Comparison of ENCODE assay signal across 11 cellular contexts in the genomic region with DNA sequence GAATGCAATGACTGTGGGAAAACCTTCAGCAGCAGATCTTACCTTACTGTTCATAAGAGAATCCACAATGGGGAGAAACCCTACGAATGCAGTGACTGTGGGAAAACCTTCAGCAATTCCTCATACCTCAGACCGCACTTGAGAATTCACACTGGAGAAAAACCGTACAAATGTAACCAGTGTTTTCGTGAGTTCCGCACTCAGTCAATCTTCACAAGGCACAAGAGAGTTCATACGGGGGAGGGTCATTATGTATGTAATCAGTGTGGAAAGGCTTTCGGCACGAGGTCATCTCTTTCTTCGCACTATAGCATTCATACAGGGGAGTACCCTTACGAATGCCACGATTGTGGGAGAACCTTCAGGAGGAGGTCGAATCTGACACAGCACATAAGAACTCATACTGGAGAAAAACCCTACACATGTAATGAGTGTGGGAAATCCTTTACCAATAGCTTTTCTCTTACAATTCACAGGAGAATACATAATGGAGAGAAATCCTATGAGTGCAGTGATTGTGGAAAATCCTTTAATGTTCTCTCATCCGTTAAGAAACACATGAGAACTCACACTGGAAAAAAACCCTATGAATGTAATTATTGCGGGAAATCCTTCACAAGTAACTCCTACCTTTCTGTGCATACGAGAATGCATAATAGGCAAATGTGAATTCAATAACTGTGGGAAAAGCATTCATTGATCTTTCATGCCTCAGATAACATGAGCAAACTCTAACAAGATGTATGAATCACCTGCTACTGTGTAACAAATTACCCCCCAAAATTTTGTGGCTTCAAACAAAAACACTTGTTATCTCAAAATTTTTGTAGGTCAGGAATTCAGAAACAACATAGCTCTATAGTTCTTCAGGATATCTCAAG. TPM values are rescaled to one million over a fixed set of nuclear protein-coding genes. Genes with fewer than 3 reads are reported as not detected.
DNase-seq lines count a peak whose midpoint lies in the region; ATAC-seq and TF ChIP-seq lines count a peak whose summit lies in the region.
"Had no signal": no experiment of that assay in that cellular context is flagged by ENCODE, and none has a peak within 500 bp of the region (broad histone marks: within the 10 kb centered on the region; RNA-seq: fewer than 3 reads in every experiment).

No MANE protein-coding gene starts in this region.

- peaks cover 64% of the 10 kb centered on the region for H3K36me3 ChIP-seq in CD8-positive, alpha-beta memory T cell (ENCODE audit: insufficient read depth, low read length)
- H3K36me3 ChIP-seq in iPS-20b (ENCODE audit: insufficient read depth, low read depth, low read length) = peaks cover 83% of the 10 kb centered on the region

- peaks cover 75% of the 10 kb centered on the region for H3K9me3 ChIP-seq in CD8-positive, alpha-beta memory T cell (ENCODE audit: low read length)
- H3K9me3 ChIP-seq in iPS-20b (ENCODE audit: insufficient read depth, low read depth, low read length) = peaks cover 96% of the 10 kb centered on the region

- H3K4me1 ChIP-seq in CD8-positive, alpha-beta memory T cell (ENCODE audit: insufficient read depth, low read length) = no peaks in the 10 kb centered on the region
- H3K4me1 ChIP-seq in iPS-20b (ENCODE audit: insufficient read depth, low read length) = no peaks in the 10 kb centered on the region

- peaks cover 22 to 95% (median 88%) of the 10 kb centered on the region in 5 donors for H3K9me3 Mint-ChIP-seq in CD8-positive, alpha-beta memory T cell
- peaks cover 96% of the 10 kb centered on the region for H3K9me3 Mint-ChIP-seq in HFFc6
- H3K9me3 Mint-ChIP-seq in activated CD4-positive, alpha-beta memory T cell treated with anti-CD3 and anti-CD28 coated beads, Interleukin-2, amount 10 ng/mL, durations not matched to agents 7 days and 5 days = peaks cover 60% of the 10 kb centered on the region

- POLR2A ChIA-PET in CD8-positive, alpha-beta memory T cell (lab: Charles Lee) = interaction anchor here (0.7 to 1.2 kb wide), 3 partner anchors 13 to 1460 kb away, joined by 3 read pairs; partner anchors contain the start of genes SAFB and ZNF557
- POLR2A ChIA-PET in activated CD4-positive, alpha-beta memory T cell treated with anti-CD3 and anti-CD28 coated beads, Interleukin-2, amount 10 ng/mL, durations not matched to agents 7 days and 5 days (lab: Charles Lee) = interaction anchor here (1.2 kb wide), 1 partner anchor 14 kb away, joined by 3 read pairs; the partner anchor contains the start of gene ZNF557

- DNase-seq in CD8-positive, alpha-beta memory T cell = no peak
- DNase-seq in HFFc6 = peak; percentile 4
- DNase-seq in activated CD4-positive, alpha-beta memory T cell treated with anti-CD3 and anti-CD28 coated beads, Interleukin-2, amount 10 ng/mL, durations not matched to agents 7 days and 5 days = no peak
- no peak for DNase-seq in SKM-1 (lab: John Stamatoyannopoulos, UW; ENCODE audit: unreplicated experiment)
- no peak for DNase-seq in NOMO-1 (lab: John Stamatoyannopoulos, UW; ENCODE audit: unreplicated experiment in 2 of 2)
- DNase-seq in COLO668 (lab: John Stamatoyannopoulos, UW; ENCODE audit: unreplicated experiment) = no peak
- DNase-seq: hippocampal formation; stimulated activated CD4-positive, alpha-beta T cell treated with anti-CD3 and anti-CD28 coated beads, Interleukin-1b, Interleukin-23, amount 100 ng/mL, for 48 hours had no signal

- peak overlapping the region in 2 of 8 donors; percentile 8 to 72 for H3K27ac Mint-ChIP-seq in CD8-positive, alpha-beta memory T cell
- no peak overlapping the region; the same call in 1 of the 2 replicates for H3K27ac Mint-ChIP-seq in HFFc6
- H3K27ac Mint-ChIP-seq in activated CD4-positive, alpha-beta memory T cell treated with anti-CD3 and anti-CD28 coated beads, Interleukin-2, amount 10 ng/mL, durations not matched to agents 7 days and 5 days = peak overlapping the region; percentile 40

- CTCF ChIA-PET in CD8-positive, alpha-beta memory T cell (lab: Charles Lee) = interaction anchor here (1.0 kb wide), 1 partner anchor 19 kb away, joined by 3 read pairs; no protein-coding TSS in a partner anchor
- CTCF ChIA-PET in activated CD4-positive, alpha-beta memory T cell treated with anti-CD3 and anti-CD28 coated beads, Interleukin-2, amount 10 ng/mL, durations not matched to agents 7 days and 5 days (lab: Charles Lee) = no interaction called here

- no peaks in the 10 kb centered on the region for H3K4me1 Mint-ChIP-seq in CD8-positive, alpha-beta memory T cell
- no peaks in the 10 kb centered on the region for H3K4me1 Mint-ChIP-seq in HFFc6 (ENCODE audit: low read depth)
- no peaks in the 10 kb centered on the region for H3K4me1 Mint-ChIP-seq in activated CD4-positive, alpha-beta memory T cell treated with anti-CD3 and anti-CD28 coated beads, Interleukin-2, amount 10 ng/mL, durations not matched to agents 7 days and 5 days

- H3K9ac ChIP-seq in iPS-20b (ENCODE audit: low read depth, low read length) = no peak overlapping the region

- H3K27ac ChIP-seq in CD8-positive, alpha-beta memory T cell (ENCODE audit: low read depth, low read length) = no peak overlapping the region
- H3K27ac ChIP-seq in iPS-20b (ENCODE audit: low read length) = no peak overlapping the region
- H3K27ac ChIP-seq: neutrophil had no signal

- H3K36me3 Mint-ChIP-seq in CD8-positive, alpha-beta memory T cell = peaks cover 38 to 77% (median 70%) of the 10 kb centered on the region in 3 donors
- H3K36me3 Mint-ChIP-seq in HFFc6 (ENCODE audit: low read depth) = peaks cover 81% of the 10 kb centered on the region
- peaks cover 81% of the 10 kb centered on the region for H3K36me3 Mint-ChIP-seq in activated CD4-positive, alpha-beta memory T cell treated with anti-CD3 and anti-CD28 coated beads, Interleukin-2, amount 10 ng/mL, durations not matched to agents 7 days and 5 days (ENCODE audit: low read depth)

- ATAC-seq in HG03342 (IDR thresholded peaks at IDR 0.05; ENCODE audit: unreplicated experiment) = no peak

- peak overlapping the region; percentile 9 for H3K4me3 ChIP-seq in CD8-positive, alpha-beta memory T cell (ENCODE audit: low read length)
- H3K4me3 ChIP-seq in iPS-20b (ENCODE audit: low read length) = peak overlapping the region; percentile 40

- no peak for TF ChIP-seq CTCF in HFFc6 (IDR thresholded peaks at IDR 0.05)

- no peak overlapping the region for H3K4me3 Mint-ChIP-seq in CD8-positive, alpha-beta memory T cell
- no peak overlapping the region for H3K4me3 Mint-ChIP-seq in HFFc6
- no peak overlapping the region for H3K4me3 Mint-ChIP-seq in activated CD4-positive, alpha-beta memory T cell treated with anti-CD3 and anti-CD28 coated beads, Interleukin-2, amount 10 ng/mL, durations not matched to agents 7 days and 5 days

- H3K27me3 Mint-ChIP-seq in CD8-positive, alpha-beta memory T cell = no peaks in the 10 kb centered on the region
- peaks cover 5% of the 10 kb centered on the region for H3K27me3 Mint-ChIP-seq in HFFc6 (ENCODE audit: insufficient read depth)
- H3K27me3 Mint-ChIP-seq in activated CD4-positive, alpha-beta memory T cell treated with anti-CD3 and anti-CD28 coated beads, Interleukin-2, amount 10 ng/mL, durations not matched to agents 7 days and 5 days = no peaks in the 10 kb centered on the region

- no peaks in the 10 kb centered on the region for H3K27me3 ChIP-seq in CD8-positive, alpha-beta memory T cell (ENCODE audit: insufficient read depth, low read length, poor library complexity, severe bottlenecking)
- no peaks in the 10 kb centered on the region for H3K27me3 ChIP-seq in iPS-20b (ENCODE audit: insufficient read depth, low read length)
- H3K27me3 ChIP-seq: neutrophil had no signal

RNA-seq across cellular contexts. Expression of gene ZNF557, which starts 13.8 kb away (rescaled TPM):
- 10 to 100 TPM; 12.0 to 12.7 TPM for total RNA-seq in CD8-positive, alpha-beta memory T cell
- 10.2 TPM for polyA plus RNA-seq in CD8-positive, alpha-beta memory T cell
- 1 to 10 TPM; 7.8 to 9.3 (median 8.7) TPM for total RNA-seq in HFFc6 (2021; fragmentation: NEBNext Ultra II Directional; extraction: Animal tissue kit (Norgen Biotek cat#: 25700))
- 10 to 100 TPM; 12.9 to 13.4 TPM for total RNA-seq in activated CD4-positive, alpha-beta memory T cell treated with anti-CD3 and anti-CD28 coated beads, Interleukin-2, amount 10 ng/mL, durations not matched to agents 7 days and 5 days

RNA-seq across cellular contexts. Expression of gene MBD3L3, which starts 24.8 kb away (rescaled TPM):
- total RNA-seq in CD8-positive, alpha-beta memory T cell = not detected
- not detected for polyA plus RNA-seq in CD8-positive, alpha-beta memory T cell
- total RNA-seq in HFFc6 (2021; fragmentation: NEBNext Ultra II Directional; extraction: Animal tissue kit (Norgen Biotek cat#: 25700)) = not detected
- not detected for total RNA-seq in activated CD4-positive, alpha-beta memory T cell treated with anti-CD3 and anti-CD28 coated beads, Interleukin-2, amount 10 ng/mL, durations not matched to agents 7 days and 5 days

RNA-seq across cellular contexts. Expression of gene MBD3L2, which starts 34.2 kb away (rescaled TPM):
- not detected for total RNA-seq in CD8-positive, alpha-beta memory T cell
- polyA plus RNA-seq in CD8-positive, alpha-beta memory T cell = not detected
- not detected for total RNA-seq in HFFc6 (2021; fragmentation: NEBNext Ultra II Directional; extraction: Animal tissue kit (Norgen Biotek cat#: 25700))
- not detected for total RNA-seq in activated CD4-positive, alpha-beta memory T cell treated with anti-CD3 and anti-CD28 coated beads, Interleukin-2, amount 10 ng/mL, durations not matched to agents 7 days and 5 days

RNA-seq across cellular contexts. Expression of gene MBD3L4, which starts 43.3 kb away (rescaled TPM):
- not detected for total RNA-seq in CD8-positive, alpha-beta memory T cell
- not detected for polyA plus RNA-seq in CD8-positive, alpha-beta memory T cell
- not detected for total RNA-seq in HFFc6 (2021; fragmentation: NEBNext Ultra II Directional; extraction: Animal tissue kit (Norgen Biotek cat#: 25700))
- total RNA-seq in activated CD4-positive, alpha-beta memory T cell treated with anti-CD3 and anti-CD28 coated beads, Interleukin-2, amount 10 ng/mL, durations not matched to agents 7 days and 5 days = not detected

RNA-seq across cellular contexts. Expression of gene MBD3L5, which starts 52.9 kb away (rescaled TPM):
- not detected for total RNA-seq in CD8-positive, alpha-beta memory T cell
- polyA plus RNA-seq in CD8-positive, alpha-beta memory T cell = not detected
- total RNA-seq in HFFc6 (2021; fragmentation: NEBNext Ultra II Directional; extraction: Animal tissue kit (Norgen Biotek cat#: 25700)) = not detected
- not detected for total RNA-seq in activated CD4-positive, alpha-beta memory T cell treated with anti-CD3 and anti-CD28 coated beads, Interleukin-2, amount 10 ng/mL, durations not matched to agents 7 days and 5 days
